ENCODE assay signal across 10 cellular contexts in the genomic region with DNA sequence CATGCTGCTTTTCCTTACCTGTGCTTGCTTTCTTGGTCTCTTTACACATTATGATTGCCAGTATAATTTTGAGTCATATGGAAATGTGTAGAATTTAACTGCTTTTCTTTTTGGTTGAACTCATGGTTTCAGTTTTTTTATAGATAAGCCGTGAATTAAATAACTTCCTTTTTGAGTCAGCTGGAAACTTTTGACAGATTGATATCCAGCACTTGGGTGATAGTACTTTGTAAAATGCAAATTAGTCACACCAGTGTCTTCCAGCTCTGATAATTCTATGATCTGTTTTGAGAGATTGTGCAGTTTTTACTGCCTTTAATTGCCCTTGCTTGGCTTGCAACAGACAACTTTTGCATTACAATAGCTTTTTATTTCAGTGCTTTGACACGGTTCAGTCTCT.
A peak's percentile ranks its signal among the peaks of the same experiment; 100 is the strongest.
DNase-seq lines count a peak whose midpoint lies in the region; ATAC-seq and TF ChIP-seq lines count a peak whose summit lies in the region.
"Had no signal": no experiment of that assay in that cellular context is flagged by ENCODE, and none has a peak within 500 bp of the region (broad histone marks: within the 10 kb centered on the region; RNA-seq: fewer than 3 reads in every experiment).

No MANE protein-coding gene starts in this region.

- H4K20me1 ChIP-seq in SU-DHL-6 (ENCODE audit: low read depth, low read length): no peaks in the 10 kb centered on the region

- intact Hi-C loops in CD14-positive monocyte (cut with micrococcal nuclease): no loop called here

- no peaks in the 10 kb centered on the region for H3K9me3 Mint-ChIP-seq in activated T-cell treated with anti-CD3 and anti-CD28 coated beads, Interleukin-2, amount 50 U/mL, for 24 hours
- H3K9me3 Mint-ChIP-seq in stimulated activated effector memory CD8-positive, alpha-beta T cell treated with anti-CD3 and anti-CD28 coated beads, Interleukin-12 subunit alpha, Interleukin-12 subunit beta, amount 100 ng/mL, for 72 hours: no peaks in the 10 kb centered on the region
- H3K9me3 Mint-ChIP-seq in endodermal cell: no peaks in the 10 kb centered on the region
- H3K9me3 Mint-ChIP-seq in CD14-positive monocyte: no peaks in the 10 kb centered on the region

- H3K79me2 ChIP-seq in SU-DHL-6 (ENCODE audit: insufficient read depth, low read length): no peaks in the 10 kb centered on the region

- H3F3A ChIP-seq in SU-DHL-6 (ENCODE audit: insufficient read depth): peaks cover 21% of the 10 kb centered on the region; the same call in 1 of the 2 replicates

- WGBS in endodermal cell (ENCODE audit: insufficient coverage in 1 of 2, insufficient read length in 1 of 2), 2 experiments: 79 to 81% methylated on average over 2 of the region's 2 CpGs

- H3K4me3 ChIP-seq in SU-DHL-6 (ENCODE audit: insufficient read depth, low read length, poor library complexity, severe bottlenecking): peak overlapping the region; percentile 6
- no peak overlapping the region for H3K4me3 ChIP-seq in endodermal cell (ENCODE audit: low read length)

- peaks cover 47% of the 10 kb centered on the region for H3K36me3 Mint-ChIP-seq in activated T-cell treated with anti-CD3 and anti-CD28 coated beads, Interleukin-2, amount 50 U/mL, for 24 hours (ENCODE audit: low read depth)
- H3K36me3 Mint-ChIP-seq in stimulated activated effector memory CD8-positive, alpha-beta T cell treated with anti-CD3 and anti-CD28 coated beads, Interleukin-12 subunit alpha, Interleukin-12 subunit beta, amount 100 ng/mL, for 72 hours: peaks cover 12% of the 10 kb centered on the region
- H3K36me3 Mint-ChIP-seq in endodermal cell (ENCODE audit: low read depth): no peaks in the 10 kb centered on the region
- H3K36me3 Mint-ChIP-seq in CD14-positive monocyte: peaks cover 22 to 24% of the 10 kb centered on the region in 2 donors

- no peaks in the 10 kb centered on the region for H3K27me3 Mint-ChIP-seq in activated T-cell treated with anti-CD3 and anti-CD28 coated beads, Interleukin-2, amount 50 U/mL, for 24 hours
- H3K27me3 Mint-ChIP-seq in endodermal cell (ENCODE audit: insufficient read depth) (peaks cover 10% of the 10 kb centered on the region), CD14-positive monocyte (ENCODE audit: low read depth in 3 of 3) (peaks cover 0 to 2% (median 0%) of the 10 kb centered on the region in 3 donors)

- no peak for DNase-seq in activated T-cell treated with anti-CD3 and anti-CD28 coated beads, Interleukin-2, amount 50 U/mL, for 24 hours
- DNase-seq in activated T-cell treated with anti-CD3 and anti-CD28 coated beads for 4 hours: no peak
- DNase-seq in stimulated activated effector memory CD8-positive, alpha-beta T cell treated with anti-CD3 and anti-CD28 coated beads, Interleukin-12 subunit alpha, Interleukin-12 subunit beta, amount 100 ng/mL, for 72 hours (ENCODE audit: low spot score in 2 of 2): no peak
- DNase-seq in endodermal cell: no peak
- DNase-seq in ureter (ENCODE audit: low spot score): no peak
- no peak for DNase-seq in CD14-positive monocyte (ENCODE audit: low spot score)
- DNase-seq: islet precursor cell, Right ventricle myocardium superior had no signal

- peak; percentile 67 for ATAC-seq in HG02884 (IDR thresholded peaks at IDR 0.05; ENCODE audit: unreplicated experiment)
- ATAC-seq in stimulated activated effector memory CD8-positive, alpha-beta T cell treated with anti-CD3 and anti-CD28 coated beads, Interleukin-12 subunit alpha, Interleukin-12 subunit beta, amount 100 ng/mL, for 72 hours: peak; percentile 83

- H3K9ac ChIP-seq in SU-DHL-6 (ENCODE audit: low read length) (0 out of 2 replicates have a peak overlapping the region, but pooled peaks have one; percentile 19), endodermal cell (ENCODE audit: extremely low read depth, low read length, poor library complexity, severe bottlenecking) (no peak overlapping the region)

- H3K4me2 ChIP-seq in SU-DHL-6 (ENCODE audit: low read depth, low read length, poor library complexity, severe bottlenecking): peak overlapping the region; percentile 70

- H3K36me3 ChIP-seq in SU-DHL-6 (ENCODE audit: low read length) (no peaks in the 10 kb centered on the region), endodermal cell (ENCODE audit: control insufficient read depth, insufficient read depth, low read length) (no peaks in the 10 kb centered on the region)

- H2AFZ ChIP-seq in SU-DHL-6 (ENCODE audit: low read depth, low read length, severe bottlenecking): no peak overlapping the region

- no peaks in the 10 kb centered on the region for H3K9me2 ChIP-seq in SU-DHL-6 (replicated peaks; ENCODE audit: insufficient read depth, low read length)

- H3K4me3 Mint-ChIP-seq in activated T-cell treated with anti-CD3 and anti-CD28 coated beads, Interleukin-2, amount 50 U/mL, for 24 hours: peak overlapping the region; percentile 61
- H3K4me3 Mint-ChIP-seq in stimulated activated effector memory CD8-positive, alpha-beta T cell treated with anti-CD3 and anti-CD28 coated beads, Interleukin-12 subunit alpha, Interleukin-12 subunit beta, amount 100 ng/mL, for 72 hours: peak overlapping the region; percentile 47
- H3K4me3 Mint-ChIP-seq in endodermal cell: no peak overlapping the region
- H3K4me3 Mint-ChIP-seq in CD14-positive monocyte: no peak overlapping the region

- H3K27me3 ChIP-seq in SU-DHL-6 (ENCODE audit: low read length) (no peaks in the 10 kb centered on the region), endodermal cell (ENCODE audit: control insufficient read depth, insufficient read depth, low read length, poor library complexity, severe bottlenecking) (peaks cover 14% of the 10 kb centered on the region)

- H3K27ac ChIP-seq in SU-DHL-6 (ENCODE audit: low read depth, low read length): peak overlapping the region; percentile 91
- H3K27ac ChIP-seq in endodermal cell (ENCODE audit: low read depth, low read length): no peak overlapping the region

- H3K9me3 ChIP-seq in SU-DHL-6 (ENCODE audit: insufficient read depth, low read length): no peaks in the 10 kb centered on the region
- H3K9me3 ChIP-seq in endodermal cell (ENCODE audit: control insufficient read depth, low read length): no peaks in the 10 kb centered on the region

- H3K27ac Mint-ChIP-seq in activated T-cell treated with anti-CD3 and anti-CD28 coated beads, Interleukin-2, amount 50 U/mL, for 24 hours: peak overlapping the region; percentile 90
- H3K27ac Mint-ChIP-seq in stimulated activated effector memory CD8-positive, alpha-beta T cell treated with anti-CD3 and anti-CD28 coated beads, Interleukin-12 subunit alpha, Interleukin-12 subunit beta, amount 100 ng/mL, for 72 hours: peak overlapping the region; percentile 72
- H3K27ac Mint-ChIP-seq in endodermal cell: no peak overlapping the region
- peak overlapping the region in 1 of 7 donors; percentile 75 for H3K27ac Mint-ChIP-seq in CD14-positive monocyte

- H3K4me1 ChIP-seq in endodermal cell (ENCODE audit: control insufficient read depth, insufficient read depth, low read length): no peaks in the 10 kb centered on the region

- H3K4me1 Mint-ChIP-seq in activated T-cell treated with anti-CD3 and anti-CD28 coated beads, Interleukin-2, amount 50 U/mL, for 24 hours (ENCODE audit: low read depth): peaks cover 87% of the 10 kb centered on the region
- H3K4me1 Mint-ChIP-seq in stimulated activated effector memory CD8-positive, alpha-beta T cell treated with anti-CD3 and anti-CD28 coated beads, Interleukin-12 subunit alpha, Interleukin-12 subunit beta, amount 100 ng/mL, for 72 hours: peaks cover 86% of the 10 kb centered on the region
- H3K4me1 Mint-ChIP-seq in endodermal cell: peaks cover 28% of the 10 kb centered on the region
- peaks cover 30% of the 10 kb centered on the region for H3K4me1 Mint-ChIP-seq in CD14-positive monocyte

- TF ChIP-seq CTCF in SU-DHL-6 (IDR thresholded peaks at IDR 0.05; ENCODE audit: insufficient read depth, low read length, poor library complexity, severe bottlenecking) (no peak), endodermal cell (conservative IDR thresholded peaks at IDR 0.05) (no peak), CD14-positive monocyte (IDR thresholded peaks at IDR 0.05) (no peak)

Comparison
In these comparisons a context has a peak if more than half of its experiments do, and no peak if none do; other contexts are left out.
1. H3K4me3 Mint-ChIP-seq: peak in activated T-cell treated with anti-CD3 and anti-CD28 coated beads, Interleukin-2, amount 50 U/mL, for 24 hours (single experiment) and stimulated activated effector memory CD8-positive, alpha-beta T cell treated with anti-CD3 and anti-CD28 coated beads, Interleukin-12 subunit alpha, Interleukin-12 subunit beta, amount 100 ng/mL, for 72 hours (single experiment); none in endodermal cell (single experiment) and CD14-positive monocyte (0 of 2).